In the genomic region with DNA sequence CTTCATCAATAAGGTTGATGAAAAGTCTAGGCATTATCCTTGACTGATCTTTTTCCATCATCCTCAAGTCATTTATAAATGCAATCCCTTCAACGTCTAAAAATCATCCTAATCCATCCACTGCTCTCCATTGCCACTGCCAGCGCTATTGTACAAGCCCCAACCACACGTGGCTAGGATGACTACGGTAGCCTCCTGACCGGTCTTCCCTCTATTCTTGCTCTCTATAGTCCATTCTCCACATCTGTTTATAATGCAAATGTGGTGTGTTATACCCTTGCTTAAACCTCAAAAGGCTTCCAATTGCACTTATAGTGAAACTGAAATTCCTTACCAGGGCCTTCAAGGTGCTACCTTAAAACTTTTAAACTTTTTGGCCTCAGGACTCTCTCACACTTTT, we compare ENCODE assay signal across 27 cellular contexts.
DNase-seq lines count a peak whose midpoint lies in the region; ATAC-seq, FAIRE-seq and TF ChIP-seq lines count a peak whose summit lies in the region.
"Had no signal": no experiment of that assay in that cellular context is flagged by ENCODE, and none has a peak within 500 bp of the region (broad histone marks: within the 10 kb centered on the region; RNA-seq: fewer than 3 reads in every experiment).

No MANE protein-coding gene starts in this region.

- no peak overlapping the region for H3K27ac Mint-ChIP-seq in GM23338
- H3K27ac Mint-ChIP-seq: B cell; CD4-positive, alpha-beta T cell; CD8-positive, alpha-beta T cell had no signal

- no peak overlapping the region for H2AFZ ChIP-seq in GM23338
- H2AFZ ChIP-seq in H1 (ENCODE audit: low read length): no peak overlapping the region

- no peaks in the 10 kb centered on the region for H3K23me2 ChIP-seq in H1 (ENCODE audit: low read depth, low read length)

- H3K14ac ChIP-seq in H1 (ENCODE audit: insufficient read length): no peak overlapping the region

- peaks cover 2% of the 10 kb centered on the region; the same call in 1 of the 3 replicates for H3K9me3 Mint-ChIP-seq in GM23338
- H3K9me3 Mint-ChIP-seq: CD8-positive, alpha-beta T cell had no signal

- no peaks in the 10 kb centered on the region for H3K27me3 Mint-ChIP-seq in GM23338 (ENCODE audit: insufficient read depth, low read depth, poor library complexity)
- H3K27me3 Mint-ChIP-seq: B cell; CD4-positive, alpha-beta T cell had no signal

- peaks cover 17% of the 10 kb centered on the region for H3K4me1 Mint-ChIP-seq in GM23338
- H3K4me1 Mint-ChIP-seq: B cell had no signal

- DNase-seq in GM23338 (ENCODE audit: low spot score) (peak; percentile 31), HAP-1 (ENCODE audit: low spot score in 2 of 2) (peak; percentile 9 to 30), H1 (ENCODE audit: low read depth in 1 of 2, low spot score in 2 of 2) (no peak), iPS-NIHi11 (ENCODE audit: low spot score) (peak; percentile 17), NCI-H345 (lab: John Stamatoyannopoulos, UW) (no peak), D721Med (ENCODE audit: insufficient read length, low spot score) (no peak)
- DNase-seq: AML-193; Caco-2; Calu3; CD4-positive, alpha-beta T cell; CD8-positive, alpha-beta T cell; DMS 273 treated with DMSO at 0.1 percent for 48 hours; DMS153; DMS53; DMS79; DND-41; EL; GDM1 had no signal

- H3K4me1 ChIP-seq in GM23338 (ENCODE audit: insufficient read depth) (no peaks in the 10 kb centered on the region), HAP-1 (no peaks in the 10 kb centered on the region), H1 (replicated peaks in 1 of 4; ENCODE audit: control insufficient read depth in 3 of 4, insufficient read depth in 4 of 4, low read length in 3 of 4) (0 out of 7 replicates have a peak, but pooled peaks cover 0 to 3% (median 0%) of the 10 kb centered on the region in 4 experiments)
- H3K4me1 ChIP-seq: A549; BLaER1 treated with 17β-estradiol and CSF1 and Interleukin-3, amounts not matched to agents 10 nM and 100 nM had no signal

- CTCF ChIA-PET in H1 (lab: Charles Lee; ENCODE audit: partially characterized antibody): interaction anchor here (0.6 kb wide), 1 partner anchor 73 kb away, joined by 3 read pairs; no protein-coding TSS in a partner anchor

- TF ChIP-seq POLR2A in H1 (IDR thresholded peaks at IDR 0.05; ENCODE audit: control extremely low read depth in 1 of 2, low read depth in 2 of 2, low read length in 2 of 2): no peak

- no peak overlapping the region for H4K5ac ChIP-seq in H1 (ENCODE audit: insufficient read length, low read depth, low read length)

- H3K36me3 ChIP-seq in GM23338 (ENCODE audit: insufficient read depth): no peaks in the 10 kb centered on the region
- no peaks in the 10 kb centered on the region for H3K36me3 ChIP-seq in HAP-1 (replicated peaks)
- no peaks in the 10 kb centered on the region for H3K36me3 ChIP-seq in H1 (ENCODE audit: control insufficient read depth in 2 of 4, insufficient read depth in 4 of 4, low read length in 3 of 4)
- H3K36me3 ChIP-seq: BLaER1 treated with 17β-estradiol and CSF1 and Interleukin-3, amounts not matched to agents 10 nM and 100 nM had no signal

- in situ Hi-C loops in HAP-1 (cut with MboI; ENCODE audit: low sequenced_read_pairs): no loop called here

- no peak overlapping the region for H3K23ac ChIP-seq in H1 (ENCODE audit: insufficient read length)

- TF ChIP-seq EP300 in H1 (IDR thresholded peaks at IDR 0.05; ENCODE audit: borderline replicate concordance in 1 of 2, low read depth in 2 of 2, low read length in 2 of 2): no peak

- no peak overlapping the region for H2AK5ac ChIP-seq in H1 (ENCODE audit: low read depth, low read length)

- no peak overlapping the region for H2BK12ac ChIP-seq in H1 (ENCODE audit: low read depth, low read length)

- FAIRE-seq in H1 (lab: Jason Lieb, UNC) (no peak), D721Med (lab: Jason Lieb, UNC) (no peak)
- FAIRE-seq: A549, GM12878, GM12892, GM18507 had no signal

- H4K8ac ChIP-seq in H1 (ENCODE audit: extremely low read depth, insufficient read depth, low read length): no peak overlapping the region

- no peaks in the 10 kb centered on the region for H3K9me2 ChIP-seq in GM23338 (ENCODE audit: insufficient read depth)

- 64 to 100% methylated on average over 1 to 5 of the region's 5 CpGs for WGBS in H1 (ENCODE audit: extremely low coverage in 1 of 2, insufficient coverage in 1 of 2, insufficient read length in 1 of 2, insufficient replicate concordance in 2 of 2, low coverage in 1 of 2, low lambda C conversion rate in 2 of 2, missing lambda C conversion rate in 1 of 2), 2 experiments

- H2BK5ac ChIP-seq in H1 (ENCODE audit: low read depth, low read length): no peak overlapping the region

- no peak overlapping the region for H2BK20ac ChIP-seq in H1 (ENCODE audit: low read length)

- TF ChIP-seq RAD21 in H1 (IDR thresholded peaks at IDR 0.05 in 1 of 2, conservative IDR thresholded peaks at IDR 0.05 in 1 of 2; ENCODE audit: low read depth in 2 of 2, low read length in 2 of 2): no peak

- no peaks in the 10 kb centered on the region for H4K20me1 ChIP-seq in GM23338 (replicated peaks; ENCODE audit: insufficient read depth)
- H4K20me1 ChIP-seq in H1 (replicated peaks in 1 of 2; ENCODE audit: control insufficient read depth in 1 of 2, insufficient read depth in 2 of 2, low read length in 2 of 2): no peaks in the 10 kb centered on the region
- H4K20me1 ChIP-seq: BLaER1 treated with 17β-estradiol and CSF1 and Interleukin-3, amounts not matched to agents 10 nM and 100 nM had no signal

- H3K4me3 ChIP-seq in GM23338 (no peak overlapping the region), HAP-1 (no peak overlapping the region), H1 (ENCODE audit: extremely low read depth in 1 of 4, insufficient read depth in 2 of 4, low read depth in 3 of 4, low read length in 4 of 4) (no peak overlapping the region)
- H3K4me3 ChIP-seq: A549; BLaER1 treated with 17β-estradiol and CSF1 and Interleukin-3, amounts not matched to agents 10 nM and 100 nM; GM12878 had no signal

- H3K79me2 ChIP-seq in GM23338 (replicated peaks; ENCODE audit: insufficient read depth) (no peaks in the 10 kb centered on the region), H1 (ENCODE audit: control insufficient read depth in 1 of 2, insufficient read depth in 2 of 2, low read length in 2 of 2) (no peaks in the 10 kb centered on the region)

- no peaks in the 10 kb centered on the region for H3K36me3 Mint-ChIP-seq in GM23338 (ENCODE audit: low read depth)
- H3K36me3 Mint-ChIP-seq: CD8-positive, alpha-beta T cell had no signal

- TF ChIP-seq CTCF in GM23338 (conservative IDR thresholded peaks at IDR 0.05; ENCODE audit: low read depth in 2 of 2) (peak in 1 of 2 experiments; percentile 20; a peak in 1 of 4 replicates), H1 (IDR thresholded peaks at IDR 0.05; ENCODE audit: control extremely low read depth in 1 of 3, insufficient read depth in 1 of 3, low read depth in 1 of 3, low read length in 3 of 3) (no peak), D721Med (IDR thresholded peaks at IDR 0.05; ENCODE audit: insufficient read depth, missing control alignments) (no peak)

- no peaks in the 10 kb centered on the region for H3K79me1 ChIP-seq in H1 (ENCODE audit: low read depth, low read length)

- no peak overlapping the region for H3K18ac ChIP-seq in H1 (ENCODE audit: extremely low read depth, low read length)

- no peak overlapping the region for H2BK120ac ChIP-seq in H1 (replicated peaks; ENCODE audit: low read depth, low read length)

- POLR2A ChIA-PET in H1 (lab: Charles Lee; ENCODE audit: partially characterized antibody): no interaction called here

- H3K4me2 ChIP-seq in GM23338: no peak overlapping the region
- H3K4me2 ChIP-seq in H1 (ENCODE audit: insufficient read depth in 1 of 2, low read depth in 2 of 2, low read length in 2 of 2): no peak overlapping the region
- H3K4me2 ChIP-seq: A549; BLaER1 treated with 17β-estradiol and CSF1 and Interleukin-3, amounts not matched to agents 10 nM and 100 nM had no signal

- H3K4me3 Mint-ChIP-seq in GM23338: no peak overlapping the region
- H3K4me3 Mint-ChIP-seq: B cell; CD4-positive, alpha-beta T cell; CD8-positive, alpha-beta T cell had no signal

- H3K9ac ChIP-seq in H1 (replicated peaks in 1 of 4; ENCODE audit: extremely low read depth in 1 of 4, low read depth in 3 of 4, low read length in 3 of 4): no peak overlapping the region
- H3K9ac ChIP-seq: BLaER1 treated with 17β-estradiol and CSF1 and Interleukin-3, amounts not matched to agents 10 nM and 100 nM had no signal

- H3K27me3 ChIP-seq in GM23338 (ENCODE audit: insufficient read depth): no peaks in the 10 kb centered on the region
- H3K27me3 ChIP-seq in HAP-1 (ENCODE audit: low read depth): no peaks in the 10 kb centered on the region
- H3K27me3 ChIP-seq in H1 (replicated peaks in 1 of 4; ENCODE audit: control insufficient read depth in 3 of 4, extremely low read depth in 1 of 4, insufficient read depth in 3 of 4, low read length in 3 of 4): no peaks in the 10 kb centered on the region
- H3K27me3 ChIP-seq: BLaER1 treated with 17β-estradiol and CSF1 and Interleukin-3, amounts not matched to agents 10 nM and 100 nM had no signal

- no peak overlapping the region for H3K56ac ChIP-seq in H1 (replicated peaks; ENCODE audit: insufficient read length, low read depth, low read length)

- no peak overlapping the region for H2BK15ac ChIP-seq in H1 (ENCODE audit: low read length)

- H3K27ac ChIP-seq in GM23338 (ENCODE audit: low read depth): no peak overlapping the region
- H3K27ac ChIP-seq in H1 (ENCODE audit: low read depth, low read length): no peak overlapping the region
- H3K27ac ChIP-seq: 22Rv1; A549; BLaER1 treated with 17β-estradiol and CSF1 and Interleukin-3, amounts not matched to agents 10 nM and 100 nM; C4-2B had no signal

- no peaks in the 10 kb centered on the region for H3F3A ChIP-seq in GM23338 (replicated peaks; ENCODE audit: low read depth)

- ATAC-seq in GM23338 (peak; percentile 92), HG02678 (IDR thresholded peaks at IDR 0.05; ENCODE audit: unreplicated experiment) (no peak)
- ATAC-seq: A549; CD8-positive, alpha-beta T cell; GM12878 had no signal

- H3K9me3 ChIP-seq in HAP-1: no peaks in the 10 kb centered on the region
- no peaks in the 10 kb centered on the region for H3K9me3 ChIP-seq in H1 (ENCODE audit: insufficient read depth in 2 of 2, low read depth in 1 of 2, low read length in 1 of 2)
- H3K9me3 ChIP-seq: A549, Caco-2 had no signal

- H3K4ac ChIP-seq in H1 (replicated peaks; ENCODE audit: insufficient read length, low read depth, low read length): no peak overlapping the region

- no peak overlapping the region for H4K91ac ChIP-seq in H1 (replicated peaks; ENCODE audit: insufficient read length, low read length)

TF ChIP-seq in GM23338, 12 proteins besides CTCF, POLR2A, EP300 and RAD21 (continues in another document):
- TF ChIP-seq POLR2AphosphoS5 (IDR thresholded peaks at IDR 0.05; ENCODE audit: low read depth): no peak

TF ChIP-seq in H1, 55 proteins besides CTCF, POLR2A, EP300 and RAD21:
- TF ChIP-seq, protein P1, sequence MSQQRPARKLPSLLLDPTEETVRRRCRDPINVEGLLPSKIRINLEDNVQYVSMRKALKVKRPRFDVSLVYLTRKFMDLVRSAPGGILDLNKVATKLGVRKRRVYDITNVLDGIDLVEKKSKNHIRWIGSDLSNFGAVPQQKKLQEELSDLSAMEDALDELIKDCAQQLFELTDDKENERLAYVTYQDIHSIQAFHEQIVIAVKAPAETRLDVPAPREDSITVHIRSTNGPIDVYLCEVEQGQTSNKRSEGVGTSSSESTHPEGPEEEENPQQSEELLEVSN (IDR thresholded peaks at IDR 0.05): peak; percentile 29; the same call in 1 of the 2 replicates
- TF ChIP-seq BRCA1 (IDR thresholded peaks at IDR 0.05; ENCODE audit: low read depth, low read length): no peak

Comparison
In these comparisons a context has a peak if more than half of its experiments do, and no peak if none do; other contexts are left out.
1. DNase-seq: peak in GM23338 (single experiment), HAP-1 (2 of 2) and iPS-NIHi11 (single experiment); none in H1 (0 of 2), NCI-H345 (single experiment) and D721Med (single experiment).